Comparison of ENCODE assay signal across 37 cellular contexts in the genomic region with DNA sequence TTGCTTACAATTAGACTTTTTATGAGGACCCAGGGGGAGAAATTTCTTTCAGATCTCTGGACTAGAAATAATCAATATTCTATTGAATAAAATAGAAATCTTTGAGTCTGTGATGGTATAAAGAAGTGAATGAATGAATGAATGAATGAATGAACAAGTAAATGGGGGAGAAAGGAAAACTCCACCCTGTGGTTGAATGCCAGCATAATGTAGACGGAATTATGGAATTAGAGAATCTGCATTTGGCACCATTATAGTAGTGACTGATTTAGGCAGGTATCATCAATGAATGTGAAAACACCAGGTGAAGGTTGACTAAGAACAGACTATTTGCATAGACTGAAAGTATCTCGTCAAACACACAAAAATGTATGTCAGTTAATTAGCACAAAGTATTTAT.
DNase-seq lines count a peak whose midpoint lies in the region; ATAC-seq, FAIRE-seq and TF ChIP-seq lines count a peak whose summit lies in the region.
"Had no signal": no experiment of that assay in that cellular context is flagged by ENCODE, and none has a peak within 500 bp of the region (broad histone marks: within the 10 kb centered on the region; RNA-seq: fewer than 3 reads in every experiment).

No MANE protein-coding gene starts in this region.

- no peaks in the 10 kb centered on the region for H4K20me1 ChIP-seq in HepG2 (ENCODE audit: insufficient read depth, low read length)
- no peaks in the 10 kb centered on the region for H4K20me1 ChIP-seq in GM12878 (ENCODE audit: control insufficient read depth, insufficient read depth)
- H4K20me1 ChIP-seq in K562 (replicated peaks; ENCODE audit: control insufficient read depth, insufficient read depth, low read length) = no peaks in the 10 kb centered on the region
- H4K20me1 ChIP-seq in keratinocyte (ENCODE audit: control insufficient read depth, extremely low read depth, insufficient read depth, low read length) = no peaks in the 10 kb centered on the region
- H4K20me1 ChIP-seq: BLaER1; BLaER1 treated with 17β-estradiol and CSF1 and Interleukin-3, amounts not matched to agents 10 nM and 100 nM had no signal

- TF ChIP-seq POLR2A in HepG2 (IDR thresholded peaks at IDR 0.05; ENCODE audit: insufficient read depth in 1 of 2, low read depth in 2 of 2, low read length in 2 of 2) = no peak
- TF ChIP-seq POLR2A in right lobe of liver (IDR thresholded peaks at IDR 0.05) = no peak
- TF ChIP-seq POLR2A in GM12878 (IDR thresholded peaks at IDR 0.05; ENCODE audit: low read depth, low read length) = no peak
- no peak for TF ChIP-seq POLR2A in K562 (conservative IDR thresholded peaks at IDR 0.05)

- BruUV-seq in HepG2 (replicated peaks; lab: Mats Ljungman, UMichigan) = no TSS peak
- no TSS peak for BruUV-seq in GM12878 (replicated peaks; lab: Mats Ljungman, UMichigan)
- no TSS peak for BruUV-seq in K562 (replicated peaks; lab: Mats Ljungman, UMichigan)

- H3K9me3 Mint-ChIP-seq in stimulated activated memory B cell treated with anti-CD40 and anti-IgM and Interleukin-4, amounts not matched to agents 10 μg/mL and 1 μg/mL and 100 μg/mL, for 72 hours = no peaks in the 10 kb centered on the region
- H3K9me3 Mint-ChIP-seq: CD4-positive, alpha-beta T cell; CD4-positive, CD25-positive, alpha-beta regulatory T cell; CD8-positive, alpha-beta memory T cell; CD8-positive, alpha-beta T cell had no signal

- TF ChIP-seq EP300 in HepG2 (IDR thresholded peaks at IDR 0.05; ENCODE audit: low read depth in 2 of 2, low read length in 2 of 2) (no peak), HepG2 (CRISPR knock-in tag; IDR thresholded peaks at IDR 0.05; ENCODE audit: borderline replicate concordance) (no peak), GM12878 (IDR thresholded peaks at IDR 0.05; ENCODE audit: borderline replicate concordance in 1 of 2, control insufficient read depth in 1 of 2, low read depth in 2 of 2, low read length in 2 of 2) (no peak), K562 (IDR thresholded peaks at IDR 0.05; ENCODE audit: low read length) (no peak)

- H3K4me1 ChIP-seq in HepG2 (ENCODE audit: insufficient read depth, low read length) (no peaks in the 10 kb centered on the region), right lobe of liver (no peaks in the 10 kb centered on the region), GM12878 (ENCODE audit: control insufficient read depth, insufficient read depth, low read length) (no peaks in the 10 kb centered on the region), K562 (replicated peaks in 1 of 2; ENCODE audit: control insufficient read depth in 2 of 2, insufficient read depth in 2 of 2, low read length in 2 of 2) (peaks cover 0 to 16% of the 10 kb centered on the region in 2 experiments; a peak in 2 of 5 replicates), keratinocyte (ENCODE audit: control insufficient read depth, extremely low read depth, insufficient read depth, low read length) (peaks cover 8% of the 10 kb centered on the region)
- H3K4me1 ChIP-seq: A549, BE2C, Caco-2 had no signal

- H3K27ac ChIP-seq in HepG2 (ENCODE audit: extremely low read length, insufficient read depth, low read length) = no peak overlapping the region
- no peak overlapping the region for H3K27ac ChIP-seq in right lobe of liver
- H3K27ac ChIP-seq in GM12878 (ENCODE audit: control insufficient read depth, insufficient read depth) = no peak overlapping the region
- H3K27ac ChIP-seq in K562 (ENCODE audit: extremely low read depth, low read depth, low read length) = no peak overlapping the region
- H3K27ac ChIP-seq in keratinocyte (ENCODE audit: control insufficient read depth, insufficient read depth, low read length) = no peak overlapping the region
- H3K27ac ChIP-seq: 22Rv1; A549; BLaER1; BLaER1 treated with 17β-estradiol and CSF1 and Interleukin-3, amounts not matched to agents 10 nM and 100 nM; C4-2B had no signal

- H3K79me2 ChIP-seq in HepG2 (ENCODE audit: insufficient read depth, low read length) = no peaks in the 10 kb centered on the region
- H3K79me2 ChIP-seq in GM12878 (ENCODE audit: control insufficient read depth, insufficient read depth, low read length) = no peaks in the 10 kb centered on the region
- no peaks in the 10 kb centered on the region for H3K79me2 ChIP-seq in K562 (ENCODE audit: control insufficient read depth, insufficient read depth, low read length)
- no peaks in the 10 kb centered on the region for H3K79me2 ChIP-seq in keratinocyte (ENCODE audit: control insufficient read depth, insufficient read depth, low read length)

- intact Hi-C loops in HepG2 (cut with micrococcal nuclease; ENCODE audit: unreplicated experiment) (no loop called here), right lobe of liver (cut with DNase I) (no loop called here), GM12878 (cut with micrococcal nuclease; ENCODE audit: unreplicated experiment) (no loop called here), K562 (cut with micrococcal nuclease) (no loop called here)

- no peaks in the 10 kb centered on the region for H3K9me1 ChIP-seq in K562 (ENCODE audit: control insufficient read depth, insufficient read depth, low read length)
- H3K9me1 ChIP-seq in keratinocyte (ENCODE audit: control insufficient read depth, extremely low read depth, insufficient read depth, low read length) = no peaks in the 10 kb centered on the region

- POLR2A ChIA-PET in HepG2 (lab: Yijun Ruan, JAX) (no interaction called here), GM12878 (lab: Charles Lee) (no interaction called here), K562 (lab: Yijun Ruan, JAX) (no interaction called here)

- ATAC-seq in HepG2 (no peak), right lobe of liver (no peak), GM12878 (no peak), K562 (no peak)
- ATAC-seq in stimulated activated memory B cell treated with anti-CD40 and anti-IgM and Interleukin-4, amounts not matched to agents 10 μg/mL and 1 μg/mL and 100 μg/mL, for 72 hours = no peak
- ATAC-seq: A549; CD8-positive, alpha-beta T cell had no signal

- SMC1A ChIA-PET in GM12878 (lab: Charles Lee; ENCODE audit: uncharacterized antibody, unreplicated experiment) = no interaction called here

- FAIRE-seq in HepG2 (lab: Jason Lieb, UNC) (no peak), GM12878 (lab: Jason Lieb, UNC) (no peak), K562 (lab: Jason Lieb, UNC) (no peak), keratinocyte (lab: Jason Lieb, UNC) (peak; percentile 26)
- FAIRE-seq: A204.1, D721Med had no signal

- H3K36me3 ChIP-seq in HepG2 (replicated peaks in 1 of 2; ENCODE audit: control insufficient read depth in 1 of 2, insufficient read depth in 2 of 2, low read length in 2 of 2) (0 out of 5 replicates have a peak, but pooled peaks cover 0 to 5% of the 10 kb centered on the region in 2 experiments), right lobe of liver (no peaks in the 10 kb centered on the region), GM12878 (ENCODE audit: control insufficient read depth in 2 of 2, insufficient read depth in 2 of 2, low read length in 1 of 2) (no peaks in the 10 kb centered on the region), K562 (ENCODE audit: control insufficient read depth, insufficient read depth, low read length) (no peaks in the 10 kb centered on the region), keratinocyte (ENCODE audit: control insufficient read depth in 2 of 2, extremely low read depth in 1 of 2, insufficient read depth in 2 of 2, low read length in 2 of 2) (no peaks in the 10 kb centered on the region)
- H3K36me3 ChIP-seq: BE2C had no signal

- dilution Hi-C loops in keratinocyte (cut with MboI; ENCODE audit: extremely low pct_ligation_motif_present, low sequenced_read_pairs) = no loop called here

- DNase-seq in HepG2 (ENCODE audit: low spot score) (no peak), right lobe of liver (no peak), GM12878 (ENCODE audit: low read depth, low spot score) (no peak), K562 (ENCODE audit: extremely low read depth in 1 of 4, low spot score in 3 of 4) (no peak), keratinocyte (ENCODE audit: low read depth, low spot score) (no peak), NCI-H345 treated with DMSO at 0.1 percent for 48 hours (lab: John Stamatoyannopoulos, UW; ENCODE audit: unreplicated experiment) (no peak)
- DNase-seq in activated CD4-positive, alpha-beta T cell treated with anti-CD3 and anti-CD28 coated beads for 4 hours = no peak
- DNase-seq: 8988T; ACHN; AML-193; BE2C; C1 segment of cervical spinal cord; Caco-2; Calu3; CD4-positive, alpha-beta memory T cell; CD4-positive, alpha-beta T cell; CD4-positive, CD25-positive, alpha-beta regulatory T cell; CD8-positive, alpha-beta memory T cell; CD8-positive, alpha-beta T cell; COR-L47; DMS 273 treated with DMSO at 0.1 percent for 48 hours; DMS153; DMS53; DMS79; DMS79 treated with DMSO at 0.1 percent for 48 hours; DND-41; EL had no signal

- H3K4me3 Mint-ChIP-seq in stimulated activated memory B cell treated with anti-CD40 and anti-IgM and Interleukin-4, amounts not matched to agents 10 μg/mL and 1 μg/mL and 100 μg/mL, for 72 hours = no peak overlapping the region
- H3K4me3 Mint-ChIP-seq: B cell; CD14-positive monocyte; CD4-positive, alpha-beta memory T cell; CD4-positive, alpha-beta T cell; CD4-positive, CD25-positive, alpha-beta regulatory T cell; CD8-positive, alpha-beta memory T cell; CD8-positive, alpha-beta T cell had no signal

- peaks cover 7% of the 10 kb centered on the region for H3K4me1 Mint-ChIP-seq in stimulated activated memory B cell treated with anti-CD40 and anti-IgM and Interleukin-4, amounts not matched to agents 10 μg/mL and 1 μg/mL and 100 μg/mL, for 72 hours
- H3K4me1 Mint-ChIP-seq: CD4-positive, alpha-beta memory T cell; CD4-positive, CD25-positive, alpha-beta regulatory T cell; CD8-positive, alpha-beta memory T cell had no signal

- WGBS in HepG2 (ENCODE audit: low lambda C conversion rate) = 87% methylated on average over 2 of the region's 2 CpGs
- 89% methylated on average over 2 of the region's 2 CpGs for WGBS in right lobe of liver (ENCODE audit: insufficient coverage, low coverage, low lambda C conversion rate, missing lambda C conversion rate)
- WGBS in GM12878 (ENCODE audit: insufficient coverage, insufficient replicate concordance, low lambda C conversion rate, missing lambda C conversion rate) = 29% methylated on average over 2 of the region's 2 CpGs
- WGBS in K562 (ENCODE audit: insufficient coverage, low coverage, missing lambda C conversion rate) = 57% methylated on average over 2 of the region's 2 CpGs

- H3K9me3 ChIP-seq in HepG2 (ENCODE audit: low read length) (no peaks in the 10 kb centered on the region), right lobe of liver (no peaks in the 10 kb centered on the region), GM12878 (replicated peaks; ENCODE audit: control insufficient read depth, insufficient read depth, low read length) (no peaks in the 10 kb centered on the region), K562 (replicated peaks; ENCODE audit: control insufficient read depth, insufficient read depth, low read depth, low read length) (no peaks in the 10 kb centered on the region; the same call in 1 of the 2 replicates), keratinocyte (ENCODE audit: control insufficient read depth, low read depth, low read length) (no peaks in the 10 kb centered on the region)
- H3K9me3 ChIP-seq: BE2C, Caco-2 had no signal

- TF ChIP-seq RAD21 in HepG2 (CRISPR knock-in tag; IDR thresholded peaks at IDR 0.05) (no peak), GM12878 (IDR thresholded peaks at IDR 0.05; ENCODE audit: insufficient read depth, low read depth, low read length) (no peak), K562 (CRISPR knock-in tag; conservative IDR thresholded peaks at IDR 0.05 in 1 of 2, IDR thresholded peaks at IDR 0.05 in 1 of 2) (no peak)

- H3K27me3 Mint-ChIP-seq in stimulated activated memory B cell treated with anti-CD40 and anti-IgM and Interleukin-4, amounts not matched to agents 10 μg/mL and 1 μg/mL and 100 μg/mL, for 72 hours = no peaks in the 10 kb centered on the region
- H3K27me3 Mint-ChIP-seq: B cell; CD4-positive, alpha-beta memory T cell; CD4-positive, alpha-beta T cell; CD8-positive, alpha-beta memory T cell had no signal

- no peak overlapping the region for H3K4me3 ChIP-seq in HepG2 (replicated peaks in 1 of 3; ENCODE audit: insufficient read depth in 1 of 3, low read depth in 2 of 3, low read length in 3 of 3)
- H3K4me3 ChIP-seq in right lobe of liver = no peak overlapping the region
- H3K4me3 ChIP-seq in GM12878 = no peak overlapping the region
- no peak overlapping the region for H3K4me3 ChIP-seq in K562
- no peak overlapping the region for H3K4me3 ChIP-seq in keratinocyte (ENCODE audit: control insufficient read depth in 2 of 3, extremely low read depth in 1 of 3, insufficient read depth in 2 of 3, low read depth in 1 of 3, low read length in 3 of 3)
- H3K4me3 ChIP-seq: A549; BLaER1; BLaER1 treated with 17β-estradiol and CSF1 and Interleukin-3, amounts not matched to agents 10 nM and 100 nM had no signal

- H3K36me3 Mint-ChIP-seq in stimulated activated memory B cell treated with anti-CD40 and anti-IgM and Interleukin-4, amounts not matched to agents 10 μg/mL and 1 μg/mL and 100 μg/mL, for 72 hours = peaks cover 34% of the 10 kb centered on the region

- no peaks in the 10 kb centered on the region for H3K27me3 ChIP-seq in HepG2 (ENCODE audit: control insufficient read depth in 1 of 2, insufficient read depth in 2 of 2, low read length in 2 of 2)
- no peaks in the 10 kb centered on the region for H3K27me3 ChIP-seq in right lobe of liver
- H3K27me3 ChIP-seq in GM12878 (replicated peaks in 1 of 2; ENCODE audit: control insufficient read depth in 2 of 2, insufficient read depth in 2 of 2, low read length in 1 of 2) = no peaks in the 10 kb centered on the region
- H3K27me3 ChIP-seq in K562 (ENCODE audit: control insufficient read depth in 2 of 2, insufficient read depth in 2 of 2, low read length in 2 of 2) = no peaks in the 10 kb centered on the region
- no peaks in the 10 kb centered on the region for H3K27me3 ChIP-seq in keratinocyte (ENCODE audit: control insufficient read depth, extremely low read depth, insufficient read depth, low read length)
- H3K27me3 ChIP-seq: BE2C; BLaER1; BLaER1 treated with 17β-estradiol and CSF1 and Interleukin-3, amounts not matched to agents 10 nM and 100 nM had no signal

- CTCF ChIA-PET in HepG2 (lab: Yijun Ruan, JAX; ENCODE audit: low intra/inter-chr PET ratio, low total read pairs) = no interaction called here
- CTCF ChIA-PET in GM12878 (lab: Yijun Ruan, JAX) = no interaction called here
- CTCF ChIA-PET in K562 (lab: Yijun Ruan, JAX; ENCODE audit: low intra/inter-chr PET ratio) = no interaction called here

- RAD21 ChIA-PET in GM12878 (lab: Charles Lee; ENCODE audit: unreplicated experiment) = no interaction called here

- H3K27ac Mint-ChIP-seq in stimulated activated memory B cell treated with anti-CD40 and anti-IgM and Interleukin-4, amounts not matched to agents 10 μg/mL and 1 μg/mL and 100 μg/mL, for 72 hours = no peak overlapping the region
- H3K27ac Mint-ChIP-seq: B cell; CD14-positive monocyte; CD4-positive, alpha-beta memory T cell; CD4-positive, alpha-beta T cell; CD4-positive, CD25-positive, alpha-beta regulatory T cell; CD8-positive, alpha-beta T cell had no signal

- TF ChIP-seq CTCF in HepG2 (CRISPR knock-in tag; IDR thresholded peaks at IDR 0.05) (no peak), right lobe of liver (IDR thresholded peaks at IDR 0.05) (no peak), GM12878 (IDR thresholded peaks at IDR 0.05 in 2 of 3, conservative IDR thresholded peaks at IDR 0.05 in 1 of 3; ENCODE audit: control insufficient read depth in 2 of 3, extremely low read depth in 1 of 3, insufficient read depth in 1 of 3, low read depth in 3 of 3, low read length in 3 of 3) (no peak), K562 (IDR thresholded peaks at IDR 0.05 in 2 of 3, conservative IDR thresholded peaks at IDR 0.05 in 1 of 3; ENCODE audit: insufficient read depth in 2 of 3, low read depth in 1 of 3, low read length in 3 of 3) (no peak), keratinocyte (optimal IDR thresholded peaks at IDR 0.05 in 1 of 3, IDR thresholded peaks at IDR 0.05 in 1 of 3, conservative IDR thresholded peaks at IDR 0.05 in 1 of 3; ENCODE audit: extremely low read depth in 1 of 3, insufficient read depth in 2 of 3, low read length in 3 of 3) (no peak)

- in situ Hi-C loops in HepG2 (cut with HindIII; ENCODE audit: extremely low pct_ligation_motif_present, low pct_unique_long_range_greater_than_20kb) (no loop called here), GM12878 (cut with MboI) (no loop called here), K562 (cut with MboI) (no loop called here)

- H3K9ac ChIP-seq in HepG2 (ENCODE audit: insufficient read depth, low read depth, low read length) (no peak overlapping the region), GM12878 (ENCODE audit: control insufficient read depth, insufficient read depth, low read length) (no peak overlapping the region), K562 (ENCODE audit: insufficient read depth in 1 of 2, low read depth in 2 of 2, low read length in 2 of 2) (no peak overlapping the region), keratinocyte (ENCODE audit: control insufficient read depth, extremely low read depth, insufficient read depth, low read length) (no peak overlapping the region)
- H3K9ac ChIP-seq: BLaER1; BLaER1 treated with 17β-estradiol and CSF1 and Interleukin-3, amounts not matched to agents 10 nM and 100 nM had no signal

- H3K4me2 ChIP-seq in HepG2 (ENCODE audit: low read depth, low read length) (no peak overlapping the region), GM12878 (ENCODE audit: control insufficient read depth, insufficient read depth) (no peak overlapping the region), K562 (ENCODE audit: insufficient read depth, low read length) (no peak overlapping the region), keratinocyte (ENCODE audit: control insufficient read depth, extremely low read depth, insufficient read depth, low read depth, low read length) (no peak overlapping the region)
- H3K4me2 ChIP-seq: A549; BLaER1; BLaER1 treated with 17β-estradiol and CSF1 and Interleukin-3, amounts not matched to agents 10 nM and 100 nM had no signal

- H2AFZ ChIP-seq in HepG2 (ENCODE audit: low read length) (no peak overlapping the region), GM12878 (ENCODE audit: control insufficient read depth, low read depth, low read length) (no peak overlapping the region), K562 (ENCODE audit: low read depth, low read length) (no peak overlapping the region), keratinocyte (ENCODE audit: control insufficient read depth, low read length) (no peak overlapping the region)
